8 cellular contexts compared by ENCODE assay signal in genomic region chr9:97710356-97711222, GRCh38. TPM values are rescaled to one million over a fixed set of nuclear protein-coding genes. Genes with fewer than 3 reads are reported as not detected.
DNase-seq lines count a peak whose midpoint lies in the region; ATAC-seq lines count a peak whose summit lies in the region.

No MANE protein-coding gene starts in this region.

- intact Hi-C loops in left cardiac atrium (cut with DNase I): loop anchor here (1.0 to 10.0 kb wide), 3 partner anchors 190 to 554 kb away; no protein-coding TSS in a partner anchor

- ATAC-seq in GM21367 (IDR thresholded peaks at IDR 0.05; ENCODE audit: unreplicated experiment): peak; percentile 84
- peak; percentile 86 to 89 for ATAC-seq in left cardiac atrium
- ATAC-seq in HG03378 (IDR thresholded peaks at IDR 0.05; ENCODE audit: unreplicated experiment): no peak

- DNase-seq in COR-L47 (lab: John Stamatoyannopoulos, UW) (peak; percentile 59), NAMALWA (ENCODE audit: low spot score) (peak; percentile 79), SHP77 treated with DMSO at 0.1 percent for 48 hours (lab: John Stamatoyannopoulos, UW) (peak; percentile 11), amniotic epithelial cell (ENCODE audit: low read depth) (peak; percentile 54), left cardiac atrium (peak; percentile 44), pulmonary artery endothelial cell (ENCODE audit: low read depth, low spot score) (peak; percentile 26)

RNA-seq across cellular contexts. Expression of gene XPA, which starts 13.4 kb away (rescaled TPM):
- 10 to 100 TPM in 1 of 2 donors, 1 to 10 TPM in 1; 5.7 to 14.2 TPM for total RNA-seq in left cardiac atrium
- total RNA-seq in pulmonary artery endothelial cell: 10.2 and 13.1 TPM in 2 replicates

Comparison
In these comparisons a context has a peak if more than half of its experiments do, and no peak if none do; other contexts are left out.
1. DNase-seq: peak in every context shown above with its lines; median percentile 79 in NAMALWA; 59 in COR-L47; 54 in amniotic epithelial cell; 44 in left cardiac atrium; 26 in pulmonary artery endothelial cell; 11 in SHP77 treated with DMSO at 0.1 percent for 48 hours.